Comparison of ENCODE assay signal across 8 cellular contexts in the genomic region with DNA sequence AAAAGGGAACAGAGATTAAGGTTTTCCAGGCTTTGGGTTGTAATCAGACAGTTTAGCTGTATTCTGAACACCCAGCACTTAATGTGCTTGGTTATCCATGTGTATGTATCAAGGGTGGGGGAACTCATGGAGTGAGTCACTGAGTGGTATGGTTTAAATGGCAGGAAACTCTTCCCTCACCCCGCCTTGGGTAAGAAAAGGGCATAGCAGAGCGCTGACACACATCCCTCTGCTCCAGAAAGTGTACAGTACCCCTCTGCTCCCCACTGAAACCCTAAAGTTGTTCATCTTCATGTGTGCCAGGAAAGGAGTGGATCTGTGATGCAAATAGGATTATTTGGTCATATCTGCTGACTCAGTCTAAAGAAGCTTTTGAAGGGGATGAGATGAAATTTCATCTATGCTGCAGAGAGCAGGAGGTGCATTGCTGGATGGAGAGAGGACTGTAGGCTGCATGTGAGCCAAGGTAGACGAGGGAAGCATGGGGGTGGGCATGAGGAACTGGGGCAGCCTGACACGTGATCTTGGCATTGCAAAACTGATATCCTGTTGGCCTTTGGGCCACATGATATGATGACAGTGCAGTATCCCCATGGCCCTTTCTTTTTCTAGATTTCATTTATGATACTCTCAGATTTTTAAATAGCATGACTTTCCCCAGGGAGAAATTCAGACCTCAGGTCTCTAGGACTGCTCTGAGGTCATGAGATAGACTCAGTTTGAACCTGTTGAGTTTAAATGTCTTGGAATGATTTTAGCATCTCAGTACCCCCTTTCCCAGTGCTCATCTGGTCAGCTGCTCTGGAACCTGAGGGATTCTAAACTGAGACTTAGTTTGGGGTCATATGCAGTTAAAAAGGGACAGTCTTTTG.
DNase-seq lines count a peak whose midpoint lies in the region; ATAC-seq, FAIRE-seq and TF ChIP-seq lines count a peak whose summit lies in the region.

No MANE protein-coding gene starts in this region.

- no peak overlapping the region for H3K4me3 Mint-ChIP-seq in activated CD4-positive, alpha-beta T cell treated with anti-CD3 and anti-CD28 coated beads, Interleukin-2, amount 10 ng/mL, durations not matched to agents 7 days and 5 days
- H3K4me3 Mint-ChIP-seq in stimulated activated naive CD8-positive, alpha-beta T cell treated with anti-CD3 and anti-CD28 coated beads, Interleukin-15, Interleukin-2, amounts not matched to agents 100 ng/mL and 50 ng/mL, for 24 hours, result no peak overlapping the region

- no peak for TF ChIP-seq CTCF in D721Med (IDR thresholded peaks at IDR 0.05; ENCODE audit: insufficient read depth, missing control alignments)

- peak overlapping the region; percentile 17 for H3K27ac Mint-ChIP-seq in activated CD4-positive, alpha-beta T cell treated with anti-CD3 and anti-CD28 coated beads, Interleukin-2, amount 10 ng/mL, durations not matched to agents 7 days and 5 days
- peak overlapping the region; percentile 45 for H3K27ac Mint-ChIP-seq in stimulated activated naive CD8-positive, alpha-beta T cell treated with anti-CD3 and anti-CD28 coated beads, Interleukin-15, Interleukin-2, amounts not matched to agents 100 ng/mL and 50 ng/mL, for 24 hours

- FAIRE-seq in RCC 7860 (lab: Jason Lieb, UNC), result no peak
- no peak for FAIRE-seq in D721Med (lab: Jason Lieb, UNC)

- no peak for ATAC-seq in HG02610 (IDR thresholded peaks at IDR 0.05; ENCODE audit: unreplicated experiment)

- H3K36me3 Mint-ChIP-seq in activated CD4-positive, alpha-beta T cell treated with anti-CD3 and anti-CD28 coated beads, Interleukin-2, amount 10 ng/mL, durations not matched to agents 7 days and 5 days (ENCODE audit: low read depth), result peaks cover 8% of the 10 kb centered on the region
- H3K36me3 Mint-ChIP-seq in stimulated activated naive CD8-positive, alpha-beta T cell treated with anti-CD3 and anti-CD28 coated beads, Interleukin-15, Interleukin-2, amounts not matched to agents 100 ng/mL and 50 ng/mL, for 24 hours (ENCODE audit: low read depth), result no peaks in the 10 kb centered on the region

- no peaks in the 10 kb centered on the region for H3K9me3 Mint-ChIP-seq in activated CD4-positive, alpha-beta T cell treated with anti-CD3 and anti-CD28 coated beads, Interleukin-2, amount 10 ng/mL, durations not matched to agents 7 days and 5 days
- H3K9me3 Mint-ChIP-seq in stimulated activated naive CD8-positive, alpha-beta T cell treated with anti-CD3 and anti-CD28 coated beads, Interleukin-15, Interleukin-2, amounts not matched to agents 100 ng/mL and 50 ng/mL, for 24 hours, result no peaks in the 10 kb centered on the region

- H3K4me1 Mint-ChIP-seq in activated CD4-positive, alpha-beta T cell treated with anti-CD3 and anti-CD28 coated beads, Interleukin-2, amount 10 ng/mL, durations not matched to agents 7 days and 5 days, result peaks cover 23% of the 10 kb centered on the region
- peaks cover 38% of the 10 kb centered on the region for H3K4me1 Mint-ChIP-seq in stimulated activated naive CD8-positive, alpha-beta T cell treated with anti-CD3 and anti-CD28 coated beads, Interleukin-15, Interleukin-2, amounts not matched to agents 100 ng/mL and 50 ng/mL, for 24 hours (ENCODE audit: low read depth)

- POLR2A ChIA-PET in activated CD4-positive, alpha-beta T cell treated with anti-CD3 and anti-CD28 coated beads, Interleukin-2, amount 10 ng/mL, durations not matched to agents 7 days and 5 days (lab: Charles Lee), result interaction anchor here (0.5 kb wide), 1 partner anchor 33 kb away, joined by 3 read pairs; no protein-coding TSS in a partner anchor

- CTCF ChIA-PET in activated CD4-positive, alpha-beta T cell treated with anti-CD3 and anti-CD28 coated beads, Interleukin-2, amount 10 ng/mL, durations not matched to agents 7 days and 5 days (lab: Charles Lee), result no interaction called here

- H3K27me3 Mint-ChIP-seq in activated CD4-positive, alpha-beta T cell treated with anti-CD3 and anti-CD28 coated beads, Interleukin-2, amount 10 ng/mL, durations not matched to agents 7 days and 5 days, result no peaks in the 10 kb centered on the region
- H3K27me3 Mint-ChIP-seq in stimulated activated naive CD8-positive, alpha-beta T cell treated with anti-CD3 and anti-CD28 coated beads, Interleukin-15, Interleukin-2, amounts not matched to agents 100 ng/mL and 50 ng/mL, for 24 hours, result no peaks in the 10 kb centered on the region

- no peak for DNase-seq in activated CD4-positive, alpha-beta T cell treated with anti-CD3 and anti-CD28 coated beads, Interleukin-2, amount 10 ng/mL, durations not matched to agents 7 days and 5 days
- no peak for DNase-seq in activated CD4-positive, alpha-beta T cell treated with anti-CD3 and anti-CD28 coated beads, Interleukin-2, amount 50 U/mL, for 4 hours
- peak; percentile 88 for DNase-seq in RCC 7860 (ENCODE audit: low spot score)
- peak; percentile 85 for DNase-seq in fibroblast of the conjunctiva (ENCODE audit: low read depth)
- no peak for DNase-seq in NCI-H774 (lab: John Stamatoyannopoulos, UW)
- DNase-seq in D721Med (ENCODE audit: insufficient read length, low spot score), result no peak

Comparison
In these comparisons a context has a peak if more than half of its experiments do, and no peak if none do; other contexts are left out.
1. DNase-seq: peak in RCC 7860 (single experiment) and fibroblast of the conjunctiva (single experiment); none in activated CD4-positive, alpha-beta T cell treated with anti-CD3 and anti-CD28 coated beads, Interleukin-2, amount 10 ng/mL, durations not matched to agents 7 days and 5 days (single experiment), activated CD4-positive, alpha-beta T cell treated with anti-CD3 and anti-CD28 coated beads, Interleukin-2, amount 50 U/mL, for 4 hours (0 of 2), NCI-H774 (single experiment) and D721Med (single experiment).